Comparison of ENCODE assay signal across 21 cellular contexts in the genomic region with DNA sequence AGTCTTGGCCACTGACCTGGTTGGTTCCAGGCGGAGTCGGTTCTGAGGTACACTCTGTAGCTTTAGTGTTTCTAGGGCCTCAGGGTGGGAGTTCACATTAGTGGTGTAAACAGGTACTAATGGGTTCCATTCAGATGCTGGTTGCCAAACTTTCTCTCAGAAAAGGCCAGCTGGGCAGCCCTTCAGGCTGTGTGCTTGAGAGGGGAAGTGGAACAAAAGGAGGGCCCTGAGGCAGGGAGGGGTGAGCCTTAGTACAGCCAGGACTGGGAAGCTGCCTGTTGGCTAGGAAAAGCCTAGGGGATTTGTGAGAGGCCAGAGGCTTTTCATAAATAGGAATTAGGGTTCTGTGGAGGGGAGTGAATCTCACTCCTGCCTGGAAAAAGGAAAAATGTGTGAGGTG. TPM values are rescaled to one million over a fixed set of nuclear protein-coding genes. Genes with fewer than 3 reads are reported as not detected.
DNase-seq lines count a peak whose midpoint lies in the region; ATAC-seq, FAIRE-seq and TF ChIP-seq lines count a peak whose summit lies in the region.
"Had no signal": no experiment of that assay in that cellular context is flagged by ENCODE, and none has a peak within 500 bp of the region (broad histone marks: within the 10 kb centered on the region; RNA-seq: fewer than 3 reads in every experiment).

No MANE protein-coding gene starts in this region.

- H3K4me1 Mint-ChIP-seq in osteocyte (ENCODE audit: unreplicated experiment): peaks cover 9% of the 10 kb centered on the region
- H3K4me1 Mint-ChIP-seq in immature natural killer cell: no peaks in the 10 kb centered on the region

- H3K9me3 ChIP-seq in heart right ventricle: no peaks in the 10 kb centered on the region
- H3K9me3 ChIP-seq: neutrophil had no signal

- H3K4me1 ChIP-seq in heart right ventricle: peaks cover 0 to 6% (median 0%) of the 10 kb centered on the region in 9 donors

- FAIRE-seq in RCC 7860 (lab: Jason Lieb, UNC): no peak
- FAIRE-seq: TTC549 had no signal

- DNase-seq in Ammon's horn (ENCODE audit: low spot score): peak; percentile 50
- DNase-seq in NCI-H774 (lab: John Stamatoyannopoulos, UW): peak; percentile 14
- peak in 1 of 2 donors; percentile 6 for DNase-seq in heart right ventricle
- no peak for DNase-seq in osteocyte (ENCODE audit: extremely low spot score, unreplicated experiment)
- no peak for DNase-seq in immature natural killer cell
- DNase-seq in RCC 7860 (ENCODE audit: low spot score): no peak
- DNase-seq: activated CD4-positive, alpha-beta memory T cell treated with anti-CD3 and anti-CD28 coated beads for 36 hours; CD8-positive, alpha-beta T cell; GF-D8; Karpas-422; mesenchymal stem cell; NCI-H1417 treated with DMSO at 0.1 percent for 48 hours; NCI-H226; PC-3 had no signal

- intact Hi-C loops in heart right ventricle (cut with DNase I): no loop called here

- H3K4me3 Mint-ChIP-seq in osteocyte (ENCODE audit: unreplicated experiment) (no peak overlapping the region), immature natural killer cell (no peak overlapping the region)
- H3K4me3 Mint-ChIP-seq: activated CD4-positive, alpha-beta memory T cell treated with anti-CD3 and anti-CD28 coated beads for 36 hours; CD8-positive, alpha-beta T cell; type B pancreatic cell had no signal

- WGBS in heart right ventricle, 2 donors: 68 to 69% methylated on average over 2 of the region's 2 CpGs

- ATAC-seq in heart right ventricle (peak in 7 of 8 donors; percentile 38 to 85 (median 69)), GM19463 (IDR thresholded peaks at IDR 0.05; ENCODE audit: unreplicated experiment) (no peak), GM21360 (IDR thresholded peaks at IDR 0.05; ENCODE audit: unreplicated experiment) (no peak)
- ATAC-seq: CD8-positive, alpha-beta T cell; PC-3; SK-N-SH treated with all-trans-retinoic acid at 6 μM for 48 hours had no signal

- no peak for TF ChIP-seq CTCF in heart right ventricle (IDR thresholded peaks at IDR 0.05)
- no peak for TF ChIP-seq CTCF in osteocyte (IDR thresholded peaks at IDR 0.05)

- H3K27me3 ChIP-seq in heart right ventricle: peaks cover 0 to 82% (median 0%) of the 10 kb centered on the region in 7 donors
- H3K27me3 ChIP-seq: cardiac muscle cell, neutrophil had no signal

- H3K36me3 ChIP-seq in heart right ventricle: no peaks in the 10 kb centered on the region
- H3K36me3 ChIP-seq: cardiac muscle cell, neutrophil had no signal

- H3K36me3 Mint-ChIP-seq in osteocyte (ENCODE audit: unreplicated experiment): peaks cover 2% of the 10 kb centered on the region
- H3K36me3 Mint-ChIP-seq in immature natural killer cell: no peaks in the 10 kb centered on the region
- H3K36me3 Mint-ChIP-seq: activated CD4-positive, alpha-beta memory T cell treated with anti-CD3 and anti-CD28 coated beads for 36 hours; CD8-positive, alpha-beta T cell had no signal

- peaks cover 12% of the 10 kb centered on the region for H3K9me3 Mint-ChIP-seq in osteocyte (ENCODE audit: unreplicated experiment)
- H3K9me3 Mint-ChIP-seq in immature natural killer cell: no peaks in the 10 kb centered on the region
- H3K9me3 Mint-ChIP-seq: activated CD4-positive, alpha-beta memory T cell treated with anti-CD3 and anti-CD28 coated beads for 36 hours; CD8-positive, alpha-beta T cell; type B pancreatic cell had no signal

- H3K4me3 ChIP-seq in heart right ventricle: no peak overlapping the region
- H3K4me3 ChIP-seq: cardiac muscle cell had no signal

- H3K27ac Mint-ChIP-seq in osteocyte (ENCODE audit: unreplicated experiment) (peak overlapping the region; percentile 25), immature natural killer cell (no peak overlapping the region)
- H3K27ac Mint-ChIP-seq: activated CD4-positive, alpha-beta memory T cell treated with anti-CD3 and anti-CD28 coated beads for 36 hours; CD8-positive, alpha-beta T cell; type B pancreatic cell had no signal

- no peaks in the 10 kb centered on the region for H3K27me3 Mint-ChIP-seq in osteocyte (ENCODE audit: unreplicated experiment)
- peaks cover 1 to 19% (median 3%) of the 10 kb centered on the region in 3 donors for H3K27me3 Mint-ChIP-seq in immature natural killer cell (ENCODE audit: low read depth in 3 of 3)

- peak overlapping the region in 4 of 10 donors; percentile 9 to 26 (median 17) for H3K27ac ChIP-seq in heart right ventricle
- H3K27ac ChIP-seq: cardiac muscle cell, neutrophil had no signal

RNA-seq across cellular contexts. Expression of gene NHSL2, which starts 24.9 kb away (rescaled TPM):
- 1 to 10 TPM; 3.4 to 8.4 (median 6.3) TPM for total RNA-seq in heart right ventricle
- 1 to 10 TPM in 1 of 2 donors, under 1 TPM in 1; 0.86 to 2.3 TPM for polyA plus RNA-seq in heart right ventricle
- 7.3 and 7.6 TPM in 2 replicates for total RNA-seq in osteocyte
- polyA plus RNA-seq in immature natural killer cell: 10 to 100 TPM; 10.2 to 29.0 (median 10.6) TPM

Comparison
In these comparisons a context has a peak if more than half of its experiments do, and no peak if none do; other contexts are left out.
1. DNase-seq: peak in Ammon's horn (single experiment) and NCI-H774 (single experiment); none in osteocyte (single experiment), immature natural killer cell (0 of 3) and RCC 7860 (single experiment).
2. ATAC-seq: peak in heart right ventricle (7 of 8); none in GM19463 (single experiment) and GM21360 (single experiment).